Comparison of ENCODE assay signal across 23 cellular contexts in the genomic region with DNA sequence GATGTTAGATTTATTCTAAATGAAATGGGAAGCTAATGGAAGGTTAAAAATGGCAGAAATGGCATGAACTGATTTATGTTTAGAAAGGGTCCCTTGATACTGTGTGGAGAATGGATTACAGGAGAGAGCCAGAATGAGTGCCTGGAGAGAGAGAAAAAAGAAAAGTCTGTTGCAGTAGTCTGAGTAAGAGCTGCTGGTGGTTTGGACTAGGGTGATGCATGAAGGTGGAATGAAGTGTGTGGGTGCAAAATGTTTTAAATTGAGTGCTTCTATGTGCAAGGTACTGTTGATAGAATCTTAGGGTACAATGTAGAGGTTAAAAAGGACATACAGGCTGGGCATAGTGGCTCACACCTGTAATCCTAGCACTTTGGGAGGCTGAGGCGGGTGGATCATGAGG. TPM values are rescaled to one million over a fixed set of nuclear protein-coding genes. Genes with fewer than 3 reads are reported as not detected.
DNase-seq lines count a peak whose midpoint lies in the region; ATAC-seq and TF ChIP-seq lines count a peak whose summit lies in the region.
"Had no signal": no experiment of that assay in that cellular context is flagged by ENCODE, and none has a peak within 500 bp of the region (broad histone marks: within the 10 kb centered on the region; RNA-seq: fewer than 3 reads in every experiment).

No MANE protein-coding gene starts in this region.

- H3K4me3 ChIP-seq in fibroblast of mammary gland (ENCODE audit: control insufficient read depth, low read depth, low read length) (no peak overlapping the region), skeletal muscle satellite cell (ENCODE audit: low read length) (no peak overlapping the region)
- H3K4me3 ChIP-seq: body of pancreas, left lung, PC-9 had no signal

- H3K4me3 Mint-ChIP-seq in stimulated activated memory B cell treated with anti-CD40 and anti-IgM and Interleukin-4, amounts not matched to agents 10 μg/mL and 1 μg/mL and 100 μg/mL, for 72 hours = no peak overlapping the region
- H3K4me3 Mint-ChIP-seq: activated T-cell treated with anti-CD3 and anti-CD28 coated beads, Interleukin-2, amount 50 U/mL, for 72 hours; B cell; H9; IgD-negative memory B cell had no signal

- TF ChIP-seq CTCF in fibroblast of mammary gland (conservative IDR thresholded peaks at IDR 0.05; ENCODE audit: control insufficient read depth, insufficient read depth, low read depth, low read length) = no peak

- H3K4me1 ChIP-seq in skeletal muscle satellite cell (ENCODE audit: control insufficient read depth, insufficient read depth, low read length) = peaks cover 18% of the 10 kb centered on the region

- peak overlapping the region; percentile 47 for H3K4me2 ChIP-seq in skeletal muscle satellite cell (ENCODE audit: low read length)
- H3K4me2 ChIP-seq: PC-9 had no signal

- no peak overlapping the region for H3K9ac ChIP-seq in skeletal muscle satellite cell (ENCODE audit: low read depth, low read length)

- H3K9me3 ChIP-seq in skeletal muscle satellite cell (replicated peaks; ENCODE audit: low read length) = no peaks in the 10 kb centered on the region
- H3K9me3 ChIP-seq: body of pancreas had no signal

- no peaks in the 10 kb centered on the region for H3K27me3 ChIP-seq in skeletal muscle satellite cell (ENCODE audit: control insufficient read depth, insufficient read depth, low read length)
- H3K27me3 ChIP-seq: body of pancreas, left lung had no signal

- H3K27me3 Mint-ChIP-seq in stimulated activated memory B cell treated with anti-CD40 and anti-IgM and Interleukin-4, amounts not matched to agents 10 μg/mL and 1 μg/mL and 100 μg/mL, for 72 hours = no peaks in the 10 kb centered on the region

- no peaks in the 10 kb centered on the region for H3K4me1 Mint-ChIP-seq in stimulated activated memory B cell treated with anti-CD40 and anti-IgM and Interleukin-4, amounts not matched to agents 10 μg/mL and 1 μg/mL and 100 μg/mL, for 72 hours
- H3K4me1 Mint-ChIP-seq: B cell, IgD-negative memory B cell had no signal

- H3K9me3 Mint-ChIP-seq in stimulated activated memory B cell treated with anti-CD40 and anti-IgM and Interleukin-4, amounts not matched to agents 10 μg/mL and 1 μg/mL and 100 μg/mL, for 72 hours = peaks cover 12% of the 10 kb centered on the region

- ATAC-seq in stimulated activated memory B cell treated with anti-CD40 and anti-IgM and Interleukin-4, amounts not matched to agents 10 μg/mL and 1 μg/mL and 100 μg/mL, for 72 hours = no peak
- ATAC-seq in HG02852 (IDR thresholded peaks at IDR 0.05; ENCODE audit: unreplicated experiment) = no peak
- ATAC-seq: activated T-cell treated with anti-CD3 and anti-CD28 coated beads, Interleukin-2, amount 50 U/mL, for 72 hours; body of pancreas; left lung had no signal

- no peaks in the 10 kb centered on the region for H3K36me3 Mint-ChIP-seq in stimulated activated memory B cell treated with anti-CD40 and anti-IgM and Interleukin-4, amounts not matched to agents 10 μg/mL and 1 μg/mL and 100 μg/mL, for 72 hours
- H3K36me3 Mint-ChIP-seq: IgD-negative memory B cell had no signal

- DNase-seq in EL = peak; percentile 62
- DNase-seq in RPMI7951 (ENCODE audit: low read depth) = peak; percentile 37
- peak; percentile 81 for DNase-seq in fibroblast of mammary gland (ENCODE audit: low read depth)
- DNase-seq in dedifferentiated amniotic fluid mesenchymal stem cell (ENCODE audit: extremely low spot score) = no peak
- DNase-seq: activated CD4-positive, alpha-beta T cell treated with anti-CD3 and anti-CD28 coated beads for 1 hour; activated CD8-positive, alpha-beta memory T cell treated with anti-CD3 and anti-CD28 coated beads for 24 hours; activated naive CD4-positive, alpha-beta T cell treated with anti-CD3 and anti-CD28 coated beads, Interleukin-2, amount 50 U/mL, for 16 hours; activated T-cell treated with anti-CD3 and anti-CD28 coated beads, Interleukin-2, amount 50 U/mL, for 72 hours; body of pancreas; Caco-2; dermis blood vessel endothelial cell; H9; left lung; NCI-H1694 treated with DMSO at 0.1 percent for 48 hours; NCI-H2227 treated with DMSO at 0.1 percent for 48 hours; PC-9; retina; T-helper 9 cell had no signal

- H3K27ac Mint-ChIP-seq in stimulated activated memory B cell treated with anti-CD40 and anti-IgM and Interleukin-4, amounts not matched to agents 10 μg/mL and 1 μg/mL and 100 μg/mL, for 72 hours = no peak overlapping the region
- H3K27ac Mint-ChIP-seq: activated T-cell treated with anti-CD3 and anti-CD28 coated beads, Interleukin-2, amount 50 U/mL, for 72 hours; B cell; H9; IgD-negative memory B cell had no signal

- no peaks in the 10 kb centered on the region for H3K36me3 ChIP-seq in skeletal muscle satellite cell (ENCODE audit: insufficient read depth, low read length)
- H3K36me3 ChIP-seq: left lung had no signal

RNA-seq across cellular contexts. Expression of gene MGA, which starts 11.4 kb away (rescaled TPM):
- 19.5 and 24.2 TPM in 2 replicates for total RNA-seq in RPMI7951 (2014; rRNA removed; shearing (Covaris generic))
- total RNA-seq in skeletal muscle satellite cell (2012; rRNA removed) = 24.8 and 25.6 TPM in 2 replicates
